ENCODE assay signal across 1 cellular context in the genomic region with DNA sequence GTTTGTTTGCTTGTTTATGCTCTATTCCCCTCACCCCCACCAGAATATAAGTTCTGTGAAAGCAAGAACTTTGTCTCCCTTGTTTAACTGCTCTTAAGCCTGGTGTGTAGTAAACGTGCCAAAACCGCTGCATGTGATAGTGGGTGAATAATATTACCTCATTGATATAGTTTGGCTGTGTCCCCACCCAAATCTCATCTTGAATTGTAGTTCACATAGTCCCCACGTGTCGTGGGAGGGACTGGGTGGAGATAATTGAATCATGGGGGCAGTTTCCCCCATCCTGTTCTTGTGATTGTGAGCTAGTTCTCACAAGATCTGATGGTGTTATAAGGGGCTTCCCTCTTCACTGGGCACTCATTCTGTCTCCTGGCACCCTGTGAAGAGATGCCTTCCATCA.
TF ChIP-seq lines count a peak whose summit lies in the region.

No MANE protein-coding gene starts in this region.

TF ChIP-seq in HEK293, 187 proteins besides CTCF, POLR2A, EP300 and RAD21 (continued from another document):
- TF ChIP-seq ZNF488 (tag by site-specific recombination; IDR thresholded peaks at IDR 0.05) (no peak), ZNF23 (tag by site-specific recombination; IDR thresholded peaks at IDR 0.05; ENCODE audit: borderline replicate concordance) (no peak), ZNF24 (tag by site-specific recombination; IDR thresholded peaks at IDR 0.05) (no peak), ZNF416 (tag by site-specific recombination; IDR thresholded peaks at IDR 0.05) (no peak), ZNF701 (tag by site-specific recombination; IDR thresholded peaks at IDR 0.05) (no peak), OSR2 (tag by site-specific recombination; IDR thresholded peaks at IDR 0.05) (no peak)
- TF ChIP-seq, protein P1, sequence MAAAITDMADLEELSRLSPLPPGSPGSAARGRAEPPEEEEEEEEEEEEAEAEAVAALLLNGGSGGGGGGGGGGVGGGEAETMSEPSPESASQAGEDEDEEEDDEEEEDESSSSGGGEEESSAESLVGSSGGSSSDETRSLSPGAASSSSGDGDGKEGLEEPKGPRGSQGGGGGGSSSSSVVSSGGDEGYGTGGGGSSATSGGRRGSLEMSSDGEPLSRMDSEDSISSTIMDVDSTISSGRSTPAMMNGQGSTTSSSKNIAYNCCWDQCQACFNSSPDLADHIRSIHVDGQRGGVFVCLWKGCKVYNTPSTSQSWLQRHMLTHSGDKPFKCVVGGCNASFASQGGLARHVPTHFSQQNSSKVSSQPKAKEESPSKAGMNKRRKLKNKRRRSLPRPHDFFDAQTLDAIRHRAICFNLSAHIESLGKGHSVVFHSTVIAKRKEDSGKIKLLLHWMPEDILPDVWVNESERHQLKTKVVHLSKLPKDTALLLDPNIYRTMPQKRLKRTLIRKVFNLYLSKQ (tag by site-specific recombination; IDR thresholded peaks at IDR 0.05; ENCODE audit: borderline replicate concordance): no peak
